In genomic region chr10:73797324-73798025, GRCh38 we compare ENCODE assay signal across 18 cellular contexts. TPM values are rescaled to one million over a fixed set of nuclear protein-coding genes. Genes with fewer than 3 reads are reported as not detected.
DNase-seq lines count a peak whose midpoint lies in the region; ATAC-seq, FAIRE-seq and TF ChIP-seq lines count a peak whose summit lies in the region.
"Had no signal": no experiment of that assay in that cellular context is flagged by ENCODE, and none has a peak within 500 bp of the region (broad histone marks: within the 10 kb centered on the region; RNA-seq: fewer than 3 reads in every experiment).

No MANE protein-coding gene starts in this region.

- no peaks in the 10 kb centered on the region; the same call in 1 of the 2 replicates for H4K20me1 ChIP-seq in K562 (replicated peaks; ENCODE audit: control insufficient read depth, insufficient read depth, low read length)

- no peaks in the 10 kb centered on the region for H3K27me3 Mint-ChIP-seq in activated T-cell treated with anti-CD3 and anti-CD28 coated beads, Interleukin-2, amount 50 U/mL, for 72 hours (ENCODE audit: low read depth)
- no peaks in the 10 kb centered on the region for H3K27me3 Mint-ChIP-seq in natural killer cell (ENCODE audit: low read depth in 2 of 2)

- peaks cover 4 to 23% of the 10 kb centered on the region in 2 donors for H3K36me3 Mint-ChIP-seq in activated T-cell treated with anti-CD3 and anti-CD28 coated beads, Interleukin-2, amount 50 U/mL, for 72 hours (ENCODE audit: insufficient read depth in 2 of 2)
- peaks cover 5% of the 10 kb centered on the region for H3K36me3 Mint-ChIP-seq in natural killer cell

- in situ Hi-C loops in K562 (cut with MboI): no loop called here

- BruUV-seq in K562 (replicated peaks; lab: Mats Ljungman, UMichigan): no TSS peak

- no peak overlapping the region for H2AFZ ChIP-seq in K562 (ENCODE audit: low read depth, low read length)

- TF ChIP-seq EP300 in K562 (IDR thresholded peaks at IDR 0.05; ENCODE audit: low read length): no peak

- peak overlapping the region; percentile 5 for H3K27ac Mint-ChIP-seq in activated T-cell treated with anti-CD3 and anti-CD28 coated beads, Interleukin-2, amount 50 U/mL, for 72 hours
- peak overlapping the region; percentile 16 to 26 for H3K27ac Mint-ChIP-seq in natural killer cell

- no peak overlapping the region for H3K9ac ChIP-seq in K562 (ENCODE audit: insufficient read depth in 1 of 2, low read depth in 2 of 2, low read length in 2 of 2)

- 0 out of 2 replicates have a peak, but pooled peaks have one; percentile 9 for TF ChIP-seq POLR2A in K562 (conservative IDR thresholded peaks at IDR 0.05)

- H3K36me3 ChIP-seq in K562 (ENCODE audit: control insufficient read depth, insufficient read depth, low read length) (peaks cover 91% of the 10 kb centered on the region; the same call in 2 of the 3 replicates), upper lobe of right lung (peaks cover 99% of the 10 kb centered on the region)

- H3K9me1 ChIP-seq in K562 (ENCODE audit: control insufficient read depth, insufficient read depth, low read length): peaks cover 8% of the 10 kb centered on the region

- no peak for TF ChIP-seq RAD21 in K562 (CRISPR knock-in tag; conservative IDR thresholded peaks at IDR 0.05 in 1 of 2, IDR thresholded peaks at IDR 0.05 in 1 of 2)

- H3K4me3 ChIP-seq in K562 (no peak overlapping the region), upper lobe of right lung (no peak overlapping the region)
- H3K4me3 ChIP-seq: Peyer's patch had no signal

- DNase-seq in activated T-cell treated with anti-CD3 and anti-CD28 coated beads, Interleukin-2, amount 50 U/mL, for 72 hours: no peak
- DNase-seq in activated T-cell treated with anti-CD3 and anti-CD28 coated beads for 4 hours (no peak), K562 (ENCODE audit: extremely low read depth in 1 of 4, low spot score in 3 of 4) (no peak), natural killer cell (no peak), upper lobe of right lung (peak; percentile 55), glomerular visceral epithelial cell (ENCODE audit: extremely low spot score) (no peak), 8988T (no peak)
- no peak for DNase-seq in activated CD4-positive, alpha-beta T cell treated with anti-CD3 and anti-CD28 coated beads, Interleukin-2, amount 50 U/mL, for 48 hours
- DNase-seq: C1 segment of cervical spinal cord, Caco-2, NCI-H1417, NCI-H1930, NCI-H2171 treated with DMSO at 0.1 percent for 48 hours, NCI-H510A treated with DMSO at 0.1 percent for 48 hours, SHP77 treated with DMSO at 0.1 percent for 48 hours had no signal

- no peak for FAIRE-seq in K562 (lab: Jason Lieb, UNC)
- FAIRE-seq: A204.1, H54 had no signal

- 92% methylated on average over 19 of the region's 19 CpGs for WGBS in K562 (ENCODE audit: insufficient coverage, low coverage, missing lambda C conversion rate)

- H3K4me1 ChIP-seq in K562 (replicated peaks in 1 of 2; ENCODE audit: control insufficient read depth in 2 of 2, insufficient read depth in 2 of 2, low read length in 2 of 2) (peaks cover 0 to 10% of the 10 kb centered on the region in 2 experiments; a peak in 2 of 5 replicates), upper lobe of right lung (no peaks in the 10 kb centered on the region)
- H3K4me1 ChIP-seq: Caco-2, Peyer's patch had no signal

- no peak overlapping the region for H3K4me3 Mint-ChIP-seq in activated T-cell treated with anti-CD3 and anti-CD28 coated beads, Interleukin-2, amount 50 U/mL, for 72 hours
- no peak overlapping the region for H3K4me3 Mint-ChIP-seq in natural killer cell

- no peak for TF ChIP-seq CTCF in K562 (IDR thresholded peaks at IDR 0.05 in 2 of 3, conservative IDR thresholded peaks at IDR 0.05 in 1 of 3; ENCODE audit: insufficient read depth in 2 of 3, low read depth in 1 of 3, low read length in 3 of 3)
- no peak for TF ChIP-seq CTCF in natural killer cell (IDR thresholded peaks at IDR 0.05)
- no peak for TF ChIP-seq CTCF in upper lobe of right lung (IDR thresholded peaks at IDR 0.05)

- CTCF ChIA-PET in K562 (lab: Yijun Ruan, JAX; ENCODE audit: low intra/inter-chr PET ratio): no interaction called here

- H3K79me2 ChIP-seq in K562 (ENCODE audit: control insufficient read depth, insufficient read depth, low read length): no peaks in the 10 kb centered on the region

- intact Hi-C loops in K562 (cut with micrococcal nuclease): no loop called here
- intact Hi-C loops in natural killer cell (cut with micrococcal nuclease): no loop called here
- intact Hi-C loops in upper lobe of right lung (cut with DNase I): no loop called here

- ATAC-seq in activated T-cell treated with anti-CD3 and anti-CD28 coated beads, Interleukin-2, amount 50 U/mL, for 72 hours (replicated peaks in 1 of 2): no peak
- ATAC-seq in K562: no peak
- no peak for ATAC-seq in natural killer cell
- no peak for ATAC-seq in upper lobe of right lung

- no peak overlapping the region for H3K4me2 ChIP-seq in K562 (ENCODE audit: insufficient read depth, low read length)

- no peaks in the 10 kb centered on the region for H3K9me3 Mint-ChIP-seq in activated T-cell treated with anti-CD3 and anti-CD28 coated beads, Interleukin-2, amount 50 U/mL, for 72 hours
- no peaks in the 10 kb centered on the region for H3K9me3 Mint-ChIP-seq in natural killer cell

- POLR2A ChIA-PET in K562 (lab: Yijun Ruan, JAX): interaction anchor here (0.6 to 9.0 kb wide), 4 partner anchors 12 to 53 kb away, joined by 3 to 61 read pairs (median 26); partner anchors contain the start of genes SEC24C and ZSWIM8

- peaks cover 7% of the 10 kb centered on the region for H3K4me1 Mint-ChIP-seq in activated T-cell treated with anti-CD3 and anti-CD28 coated beads, Interleukin-2, amount 50 U/mL, for 72 hours (ENCODE audit: low read depth)
- peaks cover 5 to 6% of the 10 kb centered on the region in 2 donors for H3K4me1 Mint-ChIP-seq in natural killer cell

- no peak overlapping the region for H3K27ac ChIP-seq in K562 (ENCODE audit: extremely low read depth, low read depth, low read length)
- no peak overlapping the region for H3K27ac ChIP-seq in upper lobe of right lung
- H3K27ac ChIP-seq: Peyer's patch had no signal

- H3K9me3 ChIP-seq in K562 (replicated peaks; ENCODE audit: control insufficient read depth, insufficient read depth, low read depth, low read length): no peaks in the 10 kb centered on the region
- no peaks in the 10 kb centered on the region for H3K9me3 ChIP-seq in upper lobe of right lung
- H3K9me3 ChIP-seq: Caco-2, Peyer's patch had no signal

- H3K27me3 ChIP-seq in K562 (ENCODE audit: control insufficient read depth in 2 of 2, insufficient read depth in 2 of 2, low read length in 2 of 2): no peaks in the 10 kb centered on the region
- no peaks in the 10 kb centered on the region for H3K27me3 ChIP-seq in upper lobe of right lung
- H3K27me3 ChIP-seq: Peyer's patch had no signal

RNA-seq across cellular contexts. Expression of gene ZSWIM8, which starts 12.1 kb away (rescaled TPM):
- 10 to 100 TPM; 72.0 to 81.3 TPM for total RNA-seq in activated T-cell treated with anti-CD3 and anti-CD28 coated beads, Interleukin-2, amount 50 U/mL, for 72 hours
- 202 and 543 TPM in 2 replicates for total RNA-seq in K562 (2011; cell fraction: chromatin; rRNA removed; ENCODE audit: low replicate concordance)
- total RNA-seq in K562 (2011; cell fraction: nucleolus; rRNA removed): 249 and 295 TPM in 2 replicates
- total RNA-seq in K562 (2011; cell fraction: nucleoplasm; rRNA removed): 177 and 202 TPM in 2 replicates
- total RNA-seq in K562 (2014; rRNA removed) (21.9 and 34.2 TPM in 2 replicates), K562 (2014; rRNA removed; fragmentation: Illumina TruSeq; extraction: Trizol) (14.9 and 15.0 TPM in 2 replicates), K562 (2015; rRNA removed; fragmentation: Illumina TruSeq; extraction: Trizol) (26.7 and 30.0 TPM in 2 replicates), K562 (2021) (43.4 and 45.6 TPM in 2 replicates), natural killer cell (100 to 1,000 TPM; 157 to 161 (median 159) TPM), upper lobe of right lung (117 TPM)
- polyA plus RNA-seq in K562 (2011; rRNA removed) (35.1 and 76.4 TPM in 2 replicates), K562 (2014; fragmentation: Illumina TruSeq; extraction: Trizol) (40.7 and 51.3 TPM in 2 replicates), K562 (2014; fragmentation: Nextera tagmentation; extraction: Ambion mirVana) (1 to 10 TPM; 5.6 to 6.2 TPM), K562 (2014; rRNA removed) (38.4 and 47.8 TPM in 2 replicates)
- polyA plus RNA-seq in K562 (2011; cell fraction: cytosol; rRNA removed): 51.3 and 87.4 TPM in 2 replicates
- polyA plus RNA-seq in K562 (2011; cell fraction: nucleus; rRNA removed): 367 and 476 TPM in 2 replicates
- 41.4 and 84.7 TPM in 2 replicates for polyA plus RNA-seq in K562 (2012)
- 34.3 and 47.0 TPM in 2 replicates for polyA minus RNA-seq in K562 (2011; rRNA and poly(A)+ RNA removed)
- polyA minus RNA-seq in K562 (2011; cell fraction: cytosol; rRNA and poly(A)+ RNA removed): 38.9 and 42.1 TPM in 2 replicates
- 56.4 and 72.0 TPM in 2 replicates for polyA minus RNA-seq in K562 (2011; cell fraction: nucleus; rRNA and poly(A)+ RNA removed)

RNA-seq across cellular contexts. Expression of gene NDST2, which starts 13.9 kb away (rescaled TPM):
- 100 to 1,000 TPM; 120 to 127 TPM for total RNA-seq in activated T-cell treated with anti-CD3 and anti-CD28 coated beads, Interleukin-2, amount 50 U/mL, for 72 hours
- 130 and 235 TPM in 2 replicates for total RNA-seq in K562 (2011; cell fraction: chromatin; rRNA removed; ENCODE audit: low replicate concordance)
- total RNA-seq in K562 (2011; cell fraction: nucleolus; rRNA removed): 102 and 121 TPM in 2 replicates
- total RNA-seq in K562 (2011; cell fraction: nucleoplasm; rRNA removed): 108 and 109 TPM in 2 replicates
- total RNA-seq in K562 (2014; rRNA removed) (27.2 and 32.1 TPM in 2 replicates), K562 (2014; rRNA removed; fragmentation: Illumina TruSeq; extraction: Trizol) (12.5 and 14.7 TPM in 2 replicates), K562 (2015; rRNA removed; fragmentation: Illumina TruSeq; extraction: Trizol) (18.2 and 19.6 TPM in 2 replicates), K562 (2021) (33.9 and 35.7 TPM in 2 replicates), natural killer cell (10 to 100 TPM; 64.7 to 73.8 (median 65.4) TPM), upper lobe of right lung (35.0 TPM)
- polyA plus RNA-seq in K562 (2011; rRNA removed) (23.8 and 31.6 TPM in 2 replicates), K562 (2014; fragmentation: Illumina TruSeq; extraction: Trizol) (22.6 TPM in 2 replicates), K562 (2014; fragmentation: Nextera tagmentation; extraction: Ambion mirVana) (1 to 10 TPM; 4.7 to 6.3 TPM), K562 (2014; rRNA removed) (30.5 and 31.4 TPM in 2 replicates)
- 23.7 and 30.6 TPM in 2 replicates for polyA plus RNA-seq in K562 (2011; cell fraction: cytosol; rRNA removed)
- 99.8 and 108 TPM in 2 replicates for polyA plus RNA-seq in K562 (2011; cell fraction: nucleus; rRNA removed)
- polyA plus RNA-seq in K562 (2012): 42.1 and 123 TPM in 2 replicates
- 22.0 and 23.5 TPM in 2 replicates for polyA minus RNA-seq in K562 (2011; rRNA and poly(A)+ RNA removed)
- polyA minus RNA-seq in K562 (2011; cell fraction: cytosol; rRNA and poly(A)+ RNA removed): 12.5 and 14.2 TPM in 2 replicates
- polyA minus RNA-seq in K562 (2011; cell fraction: nucleus; rRNA and poly(A)+ RNA removed): 44.3 and 53.9 TPM in 2 replicates

RNA-seq across cellular contexts. Expression of gene CHCHD1, which starts 15.6 kb away (rescaled TPM):
- total RNA-seq in activated T-cell treated with anti-CD3 and anti-CD28 coated beads, Interleukin-2, amount 50 U/mL, for 72 hours: 10 to 100 TPM; 22.5 to 23.5 TPM
- total RNA-seq in K562 (2011; cell fraction: chromatin; rRNA removed; ENCODE audit: low replicate concordance): 21.6 and 37.5 TPM in 2 replicates
- total RNA-seq in K562 (2011; cell fraction: nucleolus; rRNA removed): 20.1 and 25.8 TPM in 2 replicates
- 37.9 and 46.2 TPM in 2 replicates for total RNA-seq in K562 (2011; cell fraction: nucleoplasm; rRNA removed)
- total RNA-seq in K562 (2014; rRNA removed): 82.9 and 130 TPM in 2 replicates
- 68.2 and 79.6 TPM in 2 replicates for total RNA-seq in K562 (2014; rRNA removed; fragmentation: Illumina TruSeq; extraction: Trizol)
- 69.6 and 83.4 TPM in 2 replicates for total RNA-seq in K562 (2015; rRNA removed; fragmentation: Illumina TruSeq; extraction: Trizol)
- total RNA-seq in K562 (2021): 52.9 and 54.9 TPM in 2 replicates
- polyA plus RNA-seq in K562 (2011; rRNA removed): 84.9 and 110 TPM in 2 replicates
- polyA plus RNA-seq in K562 (2011; cell fraction: cytosol; rRNA removed): 54.8 and 55.0 TPM in 2 replicates
- 33.4 and 48.1 TPM in 2 replicates for polyA plus RNA-seq in K562 (2011; cell fraction: nucleus; rRNA removed)
- 70.3 and 131 TPM in 2 replicates for polyA plus RNA-seq in K562 (2012)
- 59.5 and 75.0 TPM in 2 replicates for polyA plus RNA-seq in K562 (2014; fragmentation: Illumina TruSeq; extraction: Trizol)
- 100 to 1,000 TPM in 1 of 2 experiments, 10 to 100 TPM in 1; 89.7 to 114 TPM for polyA plus RNA-seq in K562 (2014; fragmentation: Nextera tagmentation; extraction: Ambion mirVana)
- 126 and 135 TPM in 2 replicates for polyA plus RNA-seq in K562 (2014; rRNA removed)
- polyA minus RNA-seq in K562 (2011; rRNA and poly(A)+ RNA removed): 21.0 and 21.1 TPM in 2 replicates
- 11.0 and 14.1 TPM in 2 replicates for polyA minus RNA-seq in K562 (2011; cell fraction: cytosol; rRNA and poly(A)+ RNA removed)
- polyA minus RNA-seq in K562 (2011; cell fraction: nucleus; rRNA and poly(A)+ RNA removed): 11.0 and 27.2 TPM in 2 replicates
- total RNA-seq in natural killer cell: 1 to 10 TPM; 5.2 to 7.0 (median 5.9) TPM
- 19.4 TPM for total RNA-seq in upper lobe of right lung

RNA-seq across cellular contexts. Expression of gene SEC24C, which starts 53.3 kb away (rescaled TPM):
- 100 to 1,000 TPM; 105 to 119 TPM for total RNA-seq in activated T-cell treated with anti-CD3 and anti-CD28 coated beads, Interleukin-2, amount 50 U/mL, for 72 hours
- 185 and 253 TPM in 2 replicates for total RNA-seq in K562 (2011; cell fraction: chromatin; rRNA removed; ENCODE audit: low replicate concordance)
- total RNA-seq in K562 (2011; cell fraction: nucleolus; rRNA removed): 121 and 131 TPM in 2 replicates
- 132 and 136 TPM in 2 replicates for total RNA-seq in K562 (2011; cell fraction: nucleoplasm; rRNA removed)
- total RNA-seq in K562 (2014; rRNA removed) (70.5 and 99.4 TPM in 2 replicates), K562 (2014; rRNA removed; fragmentation: Illumina TruSeq; extraction: Trizol) (48.6 and 48.7 TPM in 2 replicates), K562 (2015; rRNA removed; fragmentation: Illumina TruSeq; extraction: Trizol) (55.5 and 59.4 TPM in 2 replicates), K562 (2021) (103 and 115 TPM in 2 replicates), natural killer cell (100 to 1,000 TPM; 153 to 161 (median 160) TPM), upper lobe of right lung (71.0 TPM)
- polyA plus RNA-seq in K562 (2011; rRNA removed) (97.4 and 150 TPM in 2 replicates), K562 (2014; fragmentation: Illumina TruSeq; extraction: Trizol) (108 and 110 TPM in 2 replicates), K562 (2014; fragmentation: Nextera tagmentation; extraction: Ambion mirVana) (10 to 100 TPM; 19.0 to 88.4 TPM), K562 (2014; rRNA removed) (64.7 and 68.8 TPM in 2 replicates)
- polyA plus RNA-seq in K562 (2011; cell fraction: cytosol; rRNA removed): 116 and 140 TPM in 2 replicates
- 227 TPM in 2 replicates for polyA plus RNA-seq in K562 (2011; cell fraction: nucleus; rRNA removed)
- 94.4 and 137 TPM in 2 replicates for polyA plus RNA-seq in K562 (2012)
- polyA minus RNA-seq in K562 (2011; rRNA and poly(A)+ RNA removed): 164 and 184 TPM in 2 replicates
- polyA minus RNA-seq in K562 (2011; cell fraction: cytosol; rRNA and poly(A)+ RNA removed): 98.3 and 102 TPM in 2 replicates
- polyA minus RNA-seq in K562 (2011; cell fraction: nucleus; rRNA and poly(A)+ RNA removed): 40.7 and 54.6 TPM in 2 replicates
